ENCODE assay signal across 1 cellular context in the genomic region with DNA sequence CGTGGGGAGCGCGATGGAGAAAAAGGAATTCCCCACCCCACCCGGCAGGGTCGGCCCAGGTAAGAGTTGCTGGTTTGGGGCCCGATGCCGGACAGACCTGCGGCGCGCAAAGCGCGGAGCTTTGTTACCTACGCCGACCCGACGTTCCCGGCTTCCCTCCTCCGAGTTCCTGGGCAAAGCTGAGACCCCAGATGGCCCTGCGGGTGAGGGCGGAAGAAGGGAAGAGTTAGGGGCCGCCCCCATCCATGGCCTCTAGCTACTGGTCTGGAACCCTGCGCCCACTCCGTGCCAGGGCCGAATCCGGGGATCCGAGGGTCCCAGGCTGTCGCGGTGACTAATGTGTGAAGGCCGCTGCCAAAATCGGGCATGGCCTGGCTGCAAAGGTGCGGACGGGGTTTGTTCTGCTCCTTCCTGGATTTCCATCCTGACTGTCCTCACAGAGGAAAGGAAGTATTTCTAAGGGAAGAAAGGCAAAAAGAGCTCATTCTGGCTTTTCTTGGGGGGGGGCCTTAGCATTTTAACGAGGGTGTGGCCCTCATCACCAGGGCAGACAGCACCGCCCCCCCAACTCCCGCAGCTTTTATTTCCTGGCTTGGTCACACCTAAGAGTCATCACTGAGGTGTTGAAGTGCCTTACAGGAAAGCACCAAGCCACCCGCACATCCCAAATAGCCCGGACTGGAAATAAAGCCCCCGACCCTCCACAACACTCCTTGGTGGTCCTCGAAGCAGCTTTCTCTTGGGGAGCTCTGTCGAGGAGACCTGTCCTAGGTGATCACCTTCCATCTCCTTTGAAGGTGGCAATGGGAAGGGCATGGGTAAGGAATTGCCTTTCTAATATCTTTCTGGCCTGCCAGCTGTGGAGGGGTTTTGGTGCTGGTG.
A peak's percentile ranks its signal among the peaks of the same experiment; 100 is the strongest.
TF ChIP-seq lines count a peak whose summit lies in the region.

No MANE protein-coding gene starts in this region.

TF ChIP-seq in HepG2, 621 proteins besides CTCF, POLR2A, EP300 and RAD21 (continued from another document and continues in another):
- TF ChIP-seq NR2C2 (CRISPR knock-in tag; IDR thresholded peaks at IDR 0.05; ENCODE audit: borderline replicate concordance) = no peak
- TF ChIP-seq SP2 (CRISPR knock-in tag; IDR thresholded peaks at IDR 0.05) = no peak
- TF ChIP-seq ZNF30 (CRISPR knock-in tag; IDR thresholded peaks at IDR 0.05) = 0 out of 2 replicates have a peak, but pooled peaks have one; percentile 25
- no peak for TF ChIP-seq ZNF382 (CRISPR knock-in tag; IDR thresholded peaks at IDR 0.05; ENCODE audit: borderline replicate concordance)
- TF ChIP-seq, protein P1, sequence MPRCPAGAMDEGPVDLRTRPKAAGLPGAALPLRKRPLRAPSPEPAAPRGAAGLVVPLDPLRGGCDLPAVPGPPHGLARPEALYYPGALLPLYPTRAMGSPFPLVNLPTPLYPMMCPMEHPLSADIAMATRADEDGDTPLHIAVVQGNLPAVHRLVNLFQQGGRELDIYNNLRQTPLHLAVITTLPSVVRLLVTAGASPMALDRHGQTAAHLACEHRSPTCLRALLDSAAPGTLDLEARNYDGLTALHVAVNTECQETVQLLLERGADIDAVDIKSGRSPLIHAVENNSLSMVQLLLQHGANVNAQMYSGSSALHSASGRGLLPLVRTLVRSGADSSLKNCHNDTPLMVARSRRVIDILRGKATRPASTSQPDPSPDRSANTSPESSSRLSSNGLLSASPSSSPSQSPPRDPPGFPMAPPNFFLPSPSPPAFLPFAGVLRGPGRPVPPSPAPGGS (CRISPR knock-in tag; IDR thresholded peaks at IDR 0.05) = no peak
- no peak; the same call in 1 of the 2 replicates for TF ChIP-seq ZNF552 (CRISPR knock-in tag; IDR thresholded peaks at IDR 0.05; ENCODE audit: borderline replicate concordance)
- TF ChIP-seq DNMT1 (CRISPR knock-in tag; IDR thresholded peaks at IDR 0.05) = no peak
- no peak for TF ChIP-seq KDM6A (CRISPR knock-in tag; IDR thresholded peaks at IDR 0.05; ENCODE audit: low read depth)
- peak; percentile 49; the same call in 1 of the 2 replicates for TF ChIP-seq ZNF563 (CRISPR knock-in tag; IDR thresholded peaks at IDR 0.05)
- no peak; the same call in 1 of the 2 replicates for TF ChIP-seq ARNTL (CRISPR knock-in tag; IDR thresholded peaks at IDR 0.05)
- no peak for TF ChIP-seq HDAC2 (CRISPR knock-in tag; IDR thresholded peaks at IDR 0.05)
- TF ChIP-seq NFE2L2 (IDR thresholded peaks at IDR 0.05; ENCODE audit: low read length) = no peak
- TF ChIP-seq, protein P2, sequence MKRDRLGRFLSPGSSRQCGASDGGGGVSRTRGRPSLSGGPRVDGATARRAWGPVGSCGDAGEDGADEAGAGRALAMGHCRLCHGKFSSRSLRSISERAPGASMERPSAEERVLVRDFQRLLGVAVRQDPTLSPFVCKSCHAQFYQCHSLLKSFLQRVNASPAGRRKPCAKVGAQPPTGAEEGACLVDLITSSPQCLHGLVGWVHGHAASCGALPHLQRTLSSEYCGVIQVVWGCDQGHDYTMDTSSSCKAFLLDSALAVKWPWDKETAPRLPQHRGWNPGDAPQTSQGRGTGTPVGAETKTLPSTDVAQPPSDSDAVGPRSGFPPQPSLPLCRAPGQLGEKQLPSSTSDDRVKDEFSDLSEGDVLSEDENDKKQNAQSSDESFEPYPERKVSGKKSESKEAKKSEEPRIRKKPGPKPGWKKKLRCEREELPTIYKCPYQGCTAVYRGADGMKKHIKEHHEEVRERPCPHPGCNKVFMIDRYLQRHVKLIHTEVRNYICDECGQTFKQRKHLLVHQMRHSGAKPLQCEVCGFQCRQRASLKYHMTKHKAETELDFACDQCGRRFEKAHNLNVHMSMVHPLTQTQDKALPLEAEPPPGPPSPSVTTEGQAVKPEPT (CRISPR knock-in tag; IDR thresholded peaks at IDR 0.05; ENCODE audit: low read depth) = 0 out of 2 replicates have a peak, but pooled peaks have one; percentile 16
- TF ChIP-seq PHF20 (CRISPR knock-in tag; IDR thresholded peaks at IDR 0.05) = no peak
- TF ChIP-seq ESRRA (CRISPR knock-in tag; IDR thresholded peaks at IDR 0.05; ENCODE audit: low read depth) = no peak
- no peak for TF ChIP-seq ZNF274 (CRISPR knock-in tag; IDR thresholded peaks at IDR 0.05)
- TF ChIP-seq, protein P3, sequence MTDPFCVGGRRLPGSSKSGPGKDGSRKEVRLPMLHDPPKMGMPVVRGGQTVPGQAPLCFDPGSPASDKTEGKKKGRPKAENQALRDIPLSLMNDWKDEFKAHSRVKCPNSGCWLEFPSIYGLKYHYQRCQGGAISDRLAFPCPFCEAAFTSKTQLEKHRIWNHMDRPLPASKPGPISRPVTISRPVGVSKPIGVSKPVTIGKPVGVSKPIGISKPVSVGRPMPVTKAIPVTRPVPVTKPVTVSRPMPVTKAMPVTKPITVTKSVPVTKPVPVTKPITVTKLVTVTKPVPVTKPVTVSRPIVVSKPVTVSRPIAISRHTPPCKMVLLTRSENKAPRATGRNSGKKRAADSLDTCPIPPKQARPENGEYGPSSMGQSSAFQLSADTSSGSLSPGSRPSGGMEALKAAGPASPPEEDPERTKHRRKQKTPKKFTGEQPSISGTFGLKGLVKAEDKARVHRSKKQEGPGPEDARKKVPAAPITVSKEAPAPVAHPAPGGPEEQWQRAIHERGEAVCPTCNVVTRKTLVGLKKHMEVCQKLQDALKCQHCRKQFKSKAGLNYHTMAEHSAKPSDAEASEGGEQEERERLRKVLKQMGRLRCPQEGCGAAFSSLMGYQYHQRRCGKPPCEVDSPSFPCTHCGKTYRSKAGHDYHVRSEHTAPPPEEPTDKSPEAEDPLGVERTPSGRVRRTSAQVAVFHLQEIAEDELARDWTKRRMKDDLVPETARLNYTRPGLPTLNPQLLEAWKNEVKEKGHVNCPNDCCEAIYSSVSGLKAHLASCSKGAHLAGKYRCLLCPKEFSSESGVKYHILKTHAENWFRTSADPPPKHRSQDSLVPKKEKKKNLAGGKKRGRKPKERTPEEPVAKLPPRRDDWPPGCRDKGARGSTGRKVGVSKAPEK (CRISPR knock-in tag; IDR thresholded peaks at IDR 0.05; ENCODE audit: borderline replicate concordance) = no peak
- TF ChIP-seq, protein P4, sequence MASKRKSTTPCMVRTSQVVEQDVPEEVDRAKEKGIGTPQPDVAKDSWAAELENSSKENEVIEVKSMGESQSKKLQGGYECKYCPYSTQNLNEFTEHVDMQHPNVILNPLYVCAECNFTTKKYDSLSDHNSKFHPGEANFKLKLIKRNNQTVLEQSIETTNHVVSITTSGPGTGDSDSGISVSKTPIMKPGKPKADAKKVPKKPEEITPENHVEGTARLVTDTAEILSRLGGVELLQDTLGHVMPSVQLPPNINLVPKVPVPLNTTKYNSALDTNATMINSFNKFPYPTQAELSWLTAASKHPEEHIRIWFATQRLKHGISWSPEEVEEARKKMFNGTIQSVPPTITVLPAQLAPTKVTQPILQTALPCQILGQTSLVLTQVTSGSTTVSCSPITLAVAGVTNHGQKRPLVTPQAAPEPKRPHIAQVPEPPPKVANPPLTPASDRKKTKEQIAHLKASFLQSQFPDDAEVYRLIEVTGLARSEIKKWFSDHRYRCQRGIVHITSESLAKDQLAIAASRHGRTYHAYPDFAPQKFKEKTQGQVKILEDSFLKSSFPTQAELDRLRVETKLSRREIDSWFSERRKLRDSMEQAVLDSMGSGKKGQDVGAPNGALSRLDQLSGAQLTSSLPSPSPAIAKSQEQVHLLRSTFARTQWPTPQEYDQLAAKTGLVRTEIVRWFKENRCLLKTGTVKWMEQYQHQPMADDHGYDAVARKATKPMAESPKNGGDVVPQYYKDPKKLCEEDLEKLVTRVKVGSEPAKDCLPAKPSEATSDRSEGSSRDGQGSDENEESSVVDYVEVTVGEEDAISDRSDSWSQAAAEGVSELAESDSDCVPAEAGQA (IDR thresholded peaks at IDR 0.05; ENCODE audit: low read depth) = no peak
- TF ChIP-seq, protein P4 (CRISPR knock-in tag; IDR thresholded peaks at IDR 0.05; ENCODE audit: borderline replicate concordance) = no peak
- no peak for TF ChIP-seq SUZ12 (IDR thresholded peaks at IDR 0.05; ENCODE audit: low read depth, low read length)
- no peak; the same call in 1 of the 2 replicates for TF ChIP-seq CC2D1A (CRISPR knock-in tag; IDR thresholded peaks at IDR 0.05)
- peak; percentile 44 for TF ChIP-seq SAP130 (CRISPR knock-in tag; IDR thresholded peaks at IDR 0.05; ENCODE audit: low read depth)
- peak; percentile 67; the same call in 1 of the 2 replicates for TF ChIP-seq ZNF546 (CRISPR knock-in tag; conservative IDR thresholded peaks at IDR 0.05)
- TF ChIP-seq PHF21A (CRISPR knock-in tag; IDR thresholded peaks at IDR 0.05) = no peak
- TF ChIP-seq, protein P5, sequence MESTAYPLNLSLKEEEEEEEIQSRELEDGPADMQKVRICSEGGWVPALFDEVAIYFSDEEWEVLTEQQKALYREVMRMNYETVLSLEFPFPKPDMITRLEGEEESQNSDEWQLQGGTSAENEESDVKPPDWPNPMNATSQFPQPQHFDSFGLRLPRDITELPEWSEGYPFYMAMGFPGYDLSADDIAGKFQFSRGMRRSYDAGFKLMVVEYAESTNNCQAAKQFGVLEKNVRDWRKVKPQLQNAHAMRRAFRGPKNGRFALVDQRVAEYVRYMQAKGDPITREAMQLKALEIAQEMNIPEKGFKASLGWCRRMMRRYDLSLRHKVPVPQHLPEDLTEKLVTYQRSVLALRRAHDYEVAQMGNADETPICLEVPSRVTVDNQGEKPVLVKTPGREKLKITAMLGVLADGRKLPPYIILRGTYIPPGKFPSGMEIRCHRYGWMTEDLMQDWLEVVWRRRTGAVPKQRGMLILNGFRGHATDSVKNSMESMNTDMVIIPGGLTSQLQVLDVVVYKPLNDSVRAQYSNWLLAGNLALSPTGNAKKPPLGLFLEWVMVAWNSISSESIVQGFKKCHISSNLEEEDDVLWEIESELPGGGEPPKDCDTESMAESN (CRISPR knock-in tag; conservative IDR thresholded peaks at IDR 0.05) = peak; percentile 55; the same call in 1 of the 2 replicates
- TF ChIP-seq MTF2 (CRISPR knock-in tag; IDR thresholded peaks at IDR 0.05; ENCODE audit: borderline replicate concordance) = no peak
- TF ChIP-seq U2AF2 (IDR thresholded peaks at IDR 0.05; ENCODE audit: low read depth, low read length) = no peak
- TF ChIP-seq ZNF333 (CRISPR knock-in tag; IDR thresholded peaks at IDR 0.05; ENCODE audit: borderline replicate concordance) = no peak
- no peak for TF ChIP-seq HMG20A (CRISPR knock-in tag; IDR thresholded peaks at IDR 0.05; ENCODE audit: borderline replicate concordance)
- no peak for TF ChIP-seq NR2F2 (IDR thresholded peaks at IDR 0.05; ENCODE audit: borderline replicate concordance, low read depth)
- no peak; the same call in 1 of the 2 replicates for TF ChIP-seq MEIS2 (CRISPR knock-in tag; IDR thresholded peaks at IDR 0.05)
- peak; percentile 56; the same call in 1 of the 2 replicates for TF ChIP-seq YEATS4 (CRISPR knock-in tag; IDR thresholded peaks at IDR 0.05; ENCODE audit: borderline replicate concordance)
- no peak for TF ChIP-seq ZNF781 (CRISPR knock-in tag; IDR thresholded peaks at IDR 0.05; ENCODE audit: borderline replicate concordance, not compliant biosample characterization)
- TF ChIP-seq GLI4 (CRISPR knock-in tag; IDR thresholded peaks at IDR 0.05; ENCODE audit: borderline replicate concordance) = no peak; the same call in 1 of the 2 replicates
- no peak for TF ChIP-seq KDM4B (CRISPR knock-in tag; IDR thresholded peaks at IDR 0.05)
- no peak for TF ChIP-seq ZBTB42 (CRISPR knock-in tag; IDR thresholded peaks at IDR 0.05)
- TF ChIP-seq, protein P6, sequence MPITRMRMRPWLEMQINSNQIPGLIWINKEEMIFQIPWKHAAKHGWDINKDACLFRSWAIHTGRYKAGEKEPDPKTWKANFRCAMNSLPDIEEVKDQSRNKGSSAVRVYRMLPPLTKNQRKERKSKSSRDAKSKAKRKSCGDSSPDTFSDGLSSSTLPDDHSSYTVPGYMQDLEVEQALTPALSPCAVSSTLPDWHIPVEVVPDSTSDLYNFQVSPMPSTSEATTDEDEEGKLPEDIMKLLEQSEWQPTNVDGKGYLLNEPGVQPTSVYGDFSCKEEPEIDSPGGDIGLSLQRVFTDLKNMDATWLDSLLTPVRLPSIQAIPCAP (CRISPR knock-in tag; IDR thresholded peaks at IDR 0.05; ENCODE audit: low read depth) = no peak
- TF ChIP-seq, protein P7, sequence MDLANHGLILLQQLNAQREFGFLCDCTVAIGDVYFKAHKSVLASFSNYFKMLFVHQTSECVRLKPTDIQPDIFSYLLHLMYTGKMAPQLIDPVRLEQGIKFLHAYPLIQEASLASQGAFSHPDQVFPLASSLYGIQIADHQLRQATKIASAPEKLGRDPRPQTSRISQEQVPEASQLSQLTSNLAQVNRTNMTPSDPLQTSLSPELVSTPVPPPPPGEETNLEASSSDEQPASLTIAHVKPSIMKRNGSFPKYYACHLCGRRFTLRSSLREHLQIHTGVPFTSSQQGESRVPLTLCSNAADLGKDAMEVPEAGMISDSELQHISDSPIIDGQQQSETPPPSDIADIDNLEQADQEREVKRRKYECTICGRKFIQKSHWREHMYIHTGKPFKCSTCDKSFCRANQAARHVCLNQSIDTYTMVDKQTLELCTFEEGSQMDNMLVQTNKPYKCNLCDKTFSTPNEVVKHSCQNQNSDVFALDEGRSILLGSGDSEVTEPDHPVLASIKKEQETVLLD (CRISPR knock-in tag; IDR thresholded peaks at IDR 0.05; ENCODE audit: low read depth) = no peak
- TF ChIP-seq, protein P8, sequence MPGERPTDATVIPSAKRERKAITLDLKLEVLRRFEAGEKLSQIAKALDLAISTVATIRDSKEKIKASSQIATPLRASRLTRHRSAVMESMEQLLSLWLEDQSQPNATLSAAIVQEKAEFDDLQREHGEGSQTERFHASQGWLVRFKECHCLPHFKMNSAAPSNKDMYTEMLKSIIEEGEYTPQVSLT (CRISPR knock-in tag; IDR thresholded peaks at IDR 0.05; ENCODE audit: borderline replicate concordance, low read depth) = no peak
- TF ChIP-seq ZNF572 (CRISPR knock-in tag; IDR thresholded peaks at IDR 0.05) = no peak; the same call in 1 of the 2 replicates
- TF ChIP-seq KDM5B (CRISPR knock-in tag; IDR thresholded peaks at IDR 0.05; ENCODE audit: borderline replicate concordance) = peak; percentile 46; the same call in 1 of the 2 replicates
- no peak for TF ChIP-seq GATAD2A (CRISPR knock-in tag; IDR thresholded peaks at IDR 0.05)
- TF ChIP-seq TBX3 (IDR thresholded peaks at IDR 0.05; ENCODE audit: borderline replicate concordance) = no peak
- 0 out of 2 replicates have a peak, but pooled peaks have one; percentile 39 for TF ChIP-seq ZNF737 (CRISPR knock-in tag; IDR thresholded peaks at IDR 0.05; ENCODE audit: borderline replicate concordance)
- no peak for TF ChIP-seq LCORL (IDR thresholded peaks at IDR 0.05)
- TF ChIP-seq LCORL (CRISPR knock-in tag; IDR thresholded peaks at IDR 0.05) = peak; percentile 57; the same call in 1 of the 2 replicates
- TF ChIP-seq ARID2 (CRISPR knock-in tag; IDR thresholded peaks at IDR 0.05; ENCODE audit: borderline replicate concordance) = peak; percentile 11; the same call in 1 of the 2 replicates
